Comparison of ENCODE assay signal across 20 cellular contexts in genomic region chr17:50458290-50458689, GRCh38. TPM values are rescaled to one million over a fixed set of nuclear protein-coding genes. Genes with fewer than 3 reads are reported as not detected.
"Had no signal": no experiment of that assay in that cellular context is flagged by ENCODE, and none has a peak within 500 bp of the region (broad histone marks: within the 10 kb centered on the region; RNA-seq: fewer than 3 reads in every experiment).

No MANE protein-coding gene starts in this region.

- DNase-seq: activated CD4-positive, alpha-beta memory T cell treated with anti-CD3 and anti-CD28 coated beads, Interleukin-2, amount 10 ng/mL, durations not matched to agents 7 days and 5 days; activated CD4-positive, alpha-beta T cell treated with anti-CD3 and anti-CD28 coated beads for 1 hour; activated gamma-delta T cell; activated naive CD8-positive, alpha-beta T cell treated with anti-CD3 and anti-CD28 coated beads, Interleukin-2, amount 10 ng/mL, durations not matched to agents 7 days and 5 days; activated T-cell treated with anti-CD3 and anti-CD28 coated beads, Interleukin-2, amount 50 U/mL, for 48 hours; anterior cingulate cortex; gastrocnemius medialis; kidney glomerular epithelial cell; lower lobe of right lung; midbrain; naive thymus-derived CD4-positive, alpha-beta T cell; right cardiac atrium; stimulated activated CD4-positive, alpha-beta T cell treated with anti-CD3 and anti-CD28 coated beads, Interleukin-2, amount 100 ng/mL, for 24 hours; stimulated activated naive CD4-positive, alpha-beta T cell treated with Interleukin-2 at 50 U/mL for 16 hours; upper lobe of left lung had no signal

- H3K4me1 Mint-ChIP-seq: activated CD4-positive, alpha-beta memory T cell treated with anti-CD3 and anti-CD28 coated beads, Interleukin-2, amount 10 ng/mL, durations not matched to agents 7 days and 5 days; activated naive CD8-positive, alpha-beta T cell treated with anti-CD3 and anti-CD28 coated beads, Interleukin-2, amount 10 ng/mL, durations not matched to agents 7 days and 5 days had no signal

- H3K27me3 Mint-ChIP-seq: activated CD4-positive, alpha-beta memory T cell treated with anti-CD3 and anti-CD28 coated beads, Interleukin-2, amount 10 ng/mL, durations not matched to agents 7 days and 5 days; activated naive CD8-positive, alpha-beta T cell treated with anti-CD3 and anti-CD28 coated beads, Interleukin-2, amount 10 ng/mL, durations not matched to agents 7 days and 5 days; naive thymus-derived CD4-positive, alpha-beta T cell had no signal

- H3K9me3 ChIP-seq: gastrocnemius medialis, lower lobe of right lung, neutrophil, suprapubic skin, upper lobe of left lung had no signal

- H3K4me3 ChIP-seq: cardiac muscle cell, gastrocnemius medialis, lower lobe of right lung, suprapubic skin, upper lobe of left lung had no signal

- FAIRE-seq: endothelial cell of umbilical vein had no signal

- H3K27me3 ChIP-seq: cardiac muscle cell, gastrocnemius medialis, neutrophil, suprapubic skin, upper lobe of left lung had no signal

- H3K9me3 Mint-ChIP-seq: activated CD4-positive, alpha-beta memory T cell treated with anti-CD3 and anti-CD28 coated beads, Interleukin-2, amount 10 ng/mL, durations not matched to agents 7 days and 5 days; activated naive CD8-positive, alpha-beta T cell treated with anti-CD3 and anti-CD28 coated beads, Interleukin-2, amount 10 ng/mL, durations not matched to agents 7 days and 5 days; naive thymus-derived CD4-positive, alpha-beta T cell had no signal

- ATAC-seq: naive thymus-derived CD4-positive, alpha-beta T cell; right cardiac atrium had no signal

- H3K27ac Mint-ChIP-seq: activated CD4-positive, alpha-beta memory T cell treated with anti-CD3 and anti-CD28 coated beads, Interleukin-2, amount 10 ng/mL, durations not matched to agents 7 days and 5 days; activated naive CD8-positive, alpha-beta T cell treated with anti-CD3 and anti-CD28 coated beads, Interleukin-2, amount 10 ng/mL, durations not matched to agents 7 days and 5 days; naive thymus-derived CD4-positive, alpha-beta T cell had no signal

- H3K4me1 ChIP-seq: lower lobe of right lung had no signal

- H3K4me3 Mint-ChIP-seq: activated CD4-positive, alpha-beta memory T cell treated with anti-CD3 and anti-CD28 coated beads, Interleukin-2, amount 10 ng/mL, durations not matched to agents 7 days and 5 days; activated naive CD8-positive, alpha-beta T cell treated with anti-CD3 and anti-CD28 coated beads, Interleukin-2, amount 10 ng/mL, durations not matched to agents 7 days and 5 days; naive thymus-derived CD4-positive, alpha-beta T cell had no signal

- H3K27ac ChIP-seq: cardiac muscle cell, lower lobe of right lung, neutrophil, upper lobe of left lung had no signal

- H3K36me3 ChIP-seq: gastrocnemius medialis, neutrophil had no signal

RNA-seq across cellular contexts. Expression of gene CHAD, which starts 10.4 kb away (rescaled TPM):
- total RNA-seq: activated CD4-positive, alpha-beta memory T cell treated with anti-CD3 and anti-CD28 coated beads, Interleukin-2, amount 10 ng/mL, durations not matched to agents 7 days and 5 days; activated naive CD8-positive, alpha-beta T cell treated with anti-CD3 and anti-CD28 coated beads, Interleukin-2, amount 10 ng/mL, durations not matched to agents 7 days and 5 days; cardiac muscle cell; endothelial cell of umbilical vein; fibroblast of lung; lower lobe of right lung; naive thymus-derived CD4-positive, alpha-beta T cell had no signal

RNA-seq across cellular contexts. Expression of gene MYCBPAP, which starts 49.9 kb away (rescaled TPM):
- total RNA-seq: gastrocnemius medialis had no signal
